In genomic region chr1:242467556-242468145, GRCh38 we compare ENCODE assay signal across 8 cellular contexts. TPM values are rescaled to one million over a fixed set of nuclear protein-coding genes. Genes with fewer than 3 reads are reported as not detected.
DNase-seq lines count a peak whose midpoint lies in the region; TF ChIP-seq lines count a peak whose summit lies in the region.

No MANE protein-coding gene starts in this region.

- H3K4me1 Mint-ChIP-seq in HFFc6 (ENCODE audit: low read depth) = no peaks in the 10 kb centered on the region

- TF ChIP-seq CTCF in HFFc6 (IDR thresholded peaks at IDR 0.05) = peak; percentile 74
- TF ChIP-seq CTCF in foreskin fibroblast (IDR thresholded peaks at IDR 0.05; ENCODE audit: low read depth, low read length) = peak; percentile 54

- H3K36me3 Mint-ChIP-seq in HFFc6 (ENCODE audit: low read depth) = no peaks in the 10 kb centered on the region

- peak; percentile 51 for DNase-seq in activated CD8-positive, alpha-beta memory T cell treated with anti-CD3 and anti-CD28 coated beads, Interleukin-2, amount 50 U/mL, for 48 hours
- DNase-seq in activated CD8-positive, alpha-beta memory T cell treated with anti-CD3 and anti-CD28 coated beads for 24 hours = no peak
- peak; percentile 10 for DNase-seq in HFFc6
- peak; percentile 57 for DNase-seq in NCI-H128 (lab: John Stamatoyannopoulos, UW; ENCODE audit: unreplicated experiment)
- peak; percentile 3 for DNase-seq in T-helper 9 cell
- peak; percentile 9 to 73 for DNase-seq in foreskin fibroblast
- peak; percentile 21 for DNase-seq in occipital lobe (lab: John Stamatoyannopoulos, UW)
- DNase-seq in activated gamma-delta T cell (lab: John Stamatoyannopoulos, UW) = no peak

- no peaks in the 10 kb centered on the region; the same call in 1 of the 2 replicates for H3K9me3 Mint-ChIP-seq in HFFc6

- no peak overlapping the region for H3K4me3 Mint-ChIP-seq in HFFc6

- H3K27me3 Mint-ChIP-seq in HFFc6 (ENCODE audit: insufficient read depth) = 0 out of 2 replicates have a peak, but pooled peaks cover 2% of the 10 kb centered on the region

- no peak overlapping the region for H3K27ac Mint-ChIP-seq in HFFc6

- H3K4me3 ChIP-seq in foreskin fibroblast (ENCODE audit: low read depth in 1 of 2, low read length in 2 of 2) = no peak overlapping the region

RNA-seq across cellular contexts. Expression of gene PLD5, which starts 56.8 kb away (rescaled TPM):
- not detected for total RNA-seq in HFFc6 (2021; fragmentation: NEBNext Ultra II Directional; extraction: Animal tissue kit (Norgen Biotek cat#: 25700))
- 1.4 TPM for total RNA-seq in occipital lobe

Comparison
In these comparisons a context has a peak if more than half of its experiments do, and no peak if none do; other contexts are left out.
1. DNase-seq: peak in activated CD8-positive, alpha-beta memory T cell treated with anti-CD3 and anti-CD28 coated beads, Interleukin-2, amount 50 U/mL, for 48 hours (single experiment), HFFc6 (single experiment), NCI-H128 (single experiment), T-helper 9 cell (single experiment), foreskin fibroblast (2 of 2) and occipital lobe (single experiment); none in activated CD8-positive, alpha-beta memory T cell treated with anti-CD3 and anti-CD28 coated beads for 24 hours (single experiment) and activated gamma-delta T cell (single experiment).